Comparison of ENCODE assay signal across 1 cellular context in the genomic region with DNA sequence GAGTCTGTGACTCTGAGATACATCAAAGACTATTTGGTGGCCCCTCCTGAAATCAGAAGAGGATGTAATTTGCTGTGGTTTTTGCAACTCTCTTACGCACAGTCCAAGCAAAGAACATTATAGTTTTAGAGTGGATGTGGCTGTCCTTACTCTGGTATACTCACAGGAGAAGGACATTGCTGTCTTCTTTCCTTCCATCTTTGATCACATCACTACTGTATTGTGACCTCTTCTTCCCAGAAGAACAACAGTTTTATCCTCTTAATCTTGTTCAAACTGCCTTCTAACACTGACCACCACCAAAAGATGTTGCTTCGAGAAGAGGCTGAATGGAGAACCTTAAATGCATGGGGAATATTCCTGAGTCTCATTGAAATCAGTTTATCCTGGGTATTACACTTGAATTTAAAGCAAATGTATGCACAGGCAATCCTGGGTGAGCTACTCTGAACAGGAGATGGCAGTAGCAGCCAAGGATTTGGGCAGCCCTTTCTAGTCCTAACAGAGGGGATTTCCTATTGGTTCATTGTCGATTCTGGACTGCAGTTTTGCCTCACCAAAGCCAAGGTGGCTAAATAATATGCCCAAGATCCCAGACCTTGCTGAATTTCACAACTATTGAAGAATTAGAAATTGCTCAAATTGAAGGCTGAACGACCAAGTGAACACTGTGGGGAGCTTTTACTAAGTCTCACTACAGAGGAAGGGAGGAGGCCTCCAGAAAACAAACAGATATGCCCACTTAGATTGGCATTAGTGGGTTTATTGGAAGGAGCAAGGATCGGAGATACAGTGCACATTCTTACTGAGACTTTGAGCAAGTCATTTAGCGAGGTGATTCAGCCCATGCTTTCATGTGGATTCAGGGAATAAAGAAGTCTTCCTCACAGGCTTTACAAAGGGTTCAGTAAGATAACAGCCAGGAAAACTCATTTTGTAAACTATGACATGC.
TF ChIP-seq lines count a peak whose summit lies in the region.

No MANE protein-coding gene starts in this region.

TF ChIP-seq in HepG2, 621 proteins besides CTCF, POLR2A, EP300 and RAD21 (continued from another document and continues in another):
- TF ChIP-seq ZNF614 (CRISPR knock-in tag; IDR thresholded peaks at IDR 0.05; ENCODE audit: borderline replicate concordance) (no peak), ZNF747 (CRISPR knock-in tag; IDR thresholded peaks at IDR 0.05; ENCODE audit: borderline replicate concordance) (no peak), MXI1 (IDR thresholded peaks at IDR 0.05; ENCODE audit: borderline replicate concordance, low read depth, low read length) (no peak), CHD4 (IDR thresholded peaks at IDR 0.05; ENCODE audit: borderline replicate concordance, low read length) (no peak), PAX8 (CRISPR knock-in tag; IDR thresholded peaks at IDR 0.05; ENCODE audit: borderline replicate concordance) (no peak), RXRB (CRISPR knock-in tag; IDR thresholded peaks at IDR 0.05; ENCODE audit: borderline replicate concordance) (peak; percentile 17; the same call in 1 of the 2 replicates), CC2D1A (CRISPR knock-in tag; IDR thresholded peaks at IDR 0.05) (no peak), PBX3 (CRISPR knock-in tag; IDR thresholded peaks at IDR 0.05; ENCODE audit: borderline replicate concordance) (no peak), SOX5 (CRISPR knock-in tag; IDR thresholded peaks at IDR 0.05; ENCODE audit: borderline replicate concordance) (0 out of 2 replicates have a peak, but pooled peaks have one; percentile 16), NFIB (CRISPR knock-in tag; IDR thresholded peaks at IDR 0.05; ENCODE audit: borderline replicate concordance) (no peak), KAT7 (CRISPR knock-in tag; IDR thresholded peaks at IDR 0.05; ENCODE audit: borderline replicate concordance) (no peak), TMF1 (CRISPR knock-in tag; IDR thresholded peaks at IDR 0.05; ENCODE audit: low read depth) (no peak), ELF3 (CRISPR knock-in tag; IDR thresholded peaks at IDR 0.05) (no peak), PHB2 (IDR thresholded peaks at IDR 0.05; ENCODE audit: partially characterized antibody) (no peak), ZNF589 (CRISPR knock-in tag; conservative IDR thresholded peaks at IDR 0.05) (no peak), MIER3 (CRISPR knock-in tag; IDR thresholded peaks at IDR 0.05; ENCODE audit: borderline replicate concordance) (peak; percentile 27; the same call in 1 of the 2 replicates), TEAD3 (CRISPR knock-in tag; optimal IDR thresholded peaks at IDR 0.05; ENCODE audit: borderline replicate concordance) (peak; percentile 13), POLR2AphosphoS5 (IDR thresholded peaks at IDR 0.05; ENCODE audit: low read depth, low read length) (no peak), ZSCAN12 (CRISPR knock-in tag; IDR thresholded peaks at IDR 0.05) (no peak), DR1 (CRISPR knock-in tag; IDR thresholded peaks at IDR 0.05) (no peak), ZNF230 (CRISPR knock-in tag; IDR thresholded peaks at IDR 0.05) (no peak), ZHX2 (IDR thresholded peaks at IDR 0.05; ENCODE audit: low read depth) (no peak), ZHX2 (CRISPR knock-in tag; IDR thresholded peaks at IDR 0.05; ENCODE audit: borderline replicate concordance) (no peak), SAP130 (CRISPR knock-in tag; IDR thresholded peaks at IDR 0.05; ENCODE audit: low read depth) (no peak), ATM (IDR thresholded peaks at IDR 0.05; ENCODE audit: borderline replicate concordance) (no peak), LCORL (IDR thresholded peaks at IDR 0.05) (no peak), LCORL (CRISPR knock-in tag; IDR thresholded peaks at IDR 0.05) (peak; percentile 16; the same call in 1 of the 2 replicates), RBM22 (optimal IDR thresholded peaks at IDR 0.05; ENCODE audit: low read length) (no peak), ZNF460 (CRISPR knock-in tag; IDR thresholded peaks at IDR 0.05; ENCODE audit: borderline replicate concordance) (no peak), ZNF850 (CRISPR knock-in tag; conservative IDR thresholded peaks at IDR 0.05) (no peak), PRPF4 (IDR thresholded peaks at IDR 0.05; ENCODE audit: low read depth, low read length, poor library complexity, severe bottlenecking) (no peak), ZFP36L2 (CRISPR knock-in tag; IDR thresholded peaks at IDR 0.05) (no peak), SP5 (CRISPR knock-in tag; IDR thresholded peaks at IDR 0.05; ENCODE audit: borderline replicate concordance, low read depth) (no peak), GMEB2 (CRISPR knock-in tag; IDR thresholded peaks at IDR 0.05; ENCODE audit: low read depth) (no peak), MIXL1 (CRISPR knock-in tag; IDR thresholded peaks at IDR 0.05) (peak; percentile 50; the same call in 1 of the 2 replicates), ZNF276 (CRISPR knock-in tag; IDR thresholded peaks at IDR 0.05; ENCODE audit: low read depth) (no peak), ZNF224 (CRISPR knock-in tag; IDR thresholded peaks at IDR 0.05) (no peak), RFXANK (CRISPR knock-in tag; IDR thresholded peaks at IDR 0.05) (no peak), ZGPAT (CRISPR knock-in tag; IDR thresholded peaks at IDR 0.05) (no peak), ZNF232 (CRISPR knock-in tag; IDR thresholded peaks at IDR 0.05; ENCODE audit: borderline replicate concordance) (no peak), MLX (CRISPR knock-in tag; IDR thresholded peaks at IDR 0.05) (no peak), NR2F6 (IDR thresholded peaks at IDR 0.05) (no peak), NR2F6 (CRISPR knock-in tag; IDR thresholded peaks at IDR 0.05) (no peak)
- TF ChIP-seq, protein P1, sequence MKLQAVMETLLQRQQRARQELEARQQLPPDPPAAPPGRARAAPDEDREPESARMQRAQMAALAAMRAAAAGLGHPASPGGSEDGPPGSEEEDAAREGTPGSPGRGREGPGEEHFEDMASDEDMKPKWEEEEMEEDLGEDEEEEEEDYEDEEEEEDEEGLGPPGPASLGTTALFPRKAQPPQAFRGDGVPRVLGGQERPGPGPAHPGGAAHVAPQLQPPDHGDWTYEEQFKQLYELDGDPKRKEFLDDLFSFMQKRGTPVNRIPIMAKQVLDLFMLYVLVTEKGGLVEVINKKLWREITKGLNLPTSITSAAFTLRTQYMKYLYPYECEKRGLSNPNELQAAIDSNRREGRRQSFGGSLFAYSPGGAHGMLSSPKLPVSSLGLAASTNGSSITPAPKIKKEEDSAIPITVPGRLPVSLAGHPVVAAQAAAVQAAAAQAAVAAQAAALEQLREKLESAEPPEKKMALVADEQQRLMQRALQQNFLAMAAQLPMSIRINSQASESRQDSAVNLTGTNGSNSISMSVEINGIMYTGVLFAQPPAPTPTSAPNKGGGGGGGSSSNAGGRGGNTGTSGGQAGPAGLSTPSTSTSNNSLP (IDR thresholded peaks at IDR 0.05; ENCODE audit: low read depth, low read length): peak; percentile 79
- TF ChIP-seq, protein P2, sequence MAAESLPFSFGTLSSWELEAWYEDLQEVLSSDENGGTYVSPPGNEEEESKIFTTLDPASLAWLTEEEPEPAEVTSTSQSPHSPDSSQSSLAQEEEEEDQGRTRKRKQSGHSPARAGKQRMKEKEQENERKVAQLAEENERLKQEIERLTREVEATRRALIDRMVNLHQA (CRISPR knock-in tag; IDR thresholded peaks at IDR 0.05): no peak
